Comparison of ENCODE assay signal across 15 cellular contexts in the genomic region with DNA sequence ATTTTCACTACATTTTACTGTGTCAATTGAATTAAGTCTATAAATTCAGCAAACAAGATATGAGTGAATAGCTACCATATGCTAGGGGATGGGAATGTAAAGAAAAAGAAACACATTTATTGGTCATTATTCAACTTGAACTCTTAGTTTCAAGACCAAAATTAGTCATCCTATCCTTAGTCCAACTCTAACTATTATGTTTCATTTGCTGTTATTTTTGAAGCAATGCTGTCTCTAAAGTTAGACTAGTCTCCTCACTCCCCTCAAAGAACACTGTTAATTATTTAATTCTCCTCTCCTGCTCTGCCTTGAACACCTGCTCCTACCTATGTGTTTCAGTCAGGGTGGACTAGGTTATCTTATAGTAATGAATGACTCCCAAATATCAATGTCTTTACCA.
DNase-seq lines count a peak whose midpoint lies in the region; ATAC-seq and TF ChIP-seq lines count a peak whose summit lies in the region.
"Had no signal": no experiment of that assay in that cellular context is flagged by ENCODE, and none has a peak within 500 bp of the region (broad histone marks: within the 10 kb centered on the region; RNA-seq: fewer than 3 reads in every experiment).

No MANE protein-coding gene starts in this region.

- peak overlapping the region; percentile 88; the same call in 1 of the 2 replicates for H3K27ac ChIP-seq in MM.1S (ENCODE audit: low read length)
- H3K27ac ChIP-seq: body of pancreas, psoas muscle had no signal

- no peaks in the 10 kb centered on the region for H4K20me1 ChIP-seq in MM.1S (ENCODE audit: insufficient read depth, low read length)

- H3K4me2 ChIP-seq in MM.1S (ENCODE audit: low read depth, low read length): peak overlapping the region; percentile 63

- H3K27me3 Mint-ChIP-seq in Calu3 (ENCODE audit: unreplicated experiment): no peaks in the 10 kb centered on the region
- H3K27me3 Mint-ChIP-seq: T-helper 17 cell had no signal

- no peaks in the 10 kb centered on the region for H3K36me3 Mint-ChIP-seq in Calu3 (ENCODE audit: insufficient read depth, unreplicated experiment)

- H3K79me2 ChIP-seq in MM.1S (ENCODE audit: low read length): no peaks in the 10 kb centered on the region

- H3K4me3 ChIP-seq in MM.1S (ENCODE audit: low read length) (no peak overlapping the region), BE2C (ENCODE audit: low read depth, low read length) (no peak overlapping the region)
- H3K4me3 ChIP-seq: body of pancreas, MG63, psoas muscle had no signal

- H3K27ac Mint-ChIP-seq in Calu3 (ENCODE audit: unreplicated experiment): no peak overlapping the region
- H3K27ac Mint-ChIP-seq: endodermal cell, T-helper 17 cell had no signal

- intact Hi-C loops in Calu3 (cut with micrococcal nuclease; ENCODE audit: unreplicated experiment): no loop called here

- BruUV-seq in Calu3 (replicated peaks; lab: Mats Ljungman, UMichigan): no TSS peak

- no peaks in the 10 kb centered on the region for H3K27me3 ChIP-seq in MM.1S (replicated peaks; ENCODE audit: insufficient read depth, low read length)
- no peaks in the 10 kb centered on the region for H3K27me3 ChIP-seq in BE2C
- H3K27me3 ChIP-seq: body of pancreas, MG63 had no signal

- H3K4me3 Mint-ChIP-seq in Calu3 (ENCODE audit: low read depth, unreplicated experiment): no peak overlapping the region
- H3K4me3 Mint-ChIP-seq: endodermal cell, T-helper 17 cell had no signal

- no peak for TF ChIP-seq CTCF in MM.1S (IDR thresholded peaks at IDR 0.05; ENCODE audit: low read length)
- no peak for TF ChIP-seq CTCF in Calu3 (IDR thresholded peaks at IDR 0.05; ENCODE audit: unreplicated experiment)
- TF ChIP-seq CTCF in BE2C (IDR thresholded peaks at IDR 0.05; ENCODE audit: low read depth, low read length): no peak

- DNase-seq in MM.1S (peak; percentile 53), Calu3 (no peak), SIG-M5 (lab: John Stamatoyannopoulos, UW) (no peak), BE2C (no peak)
- no peak for DNase-seq in activated effector memory CD4-positive, alpha-beta T cell treated with Interleukin-2 at 50 U/mL for 16 hours
- DNase-seq: activated CD4-positive, alpha-beta T cell treated with anti-CD3 and anti-CD28 coated beads, Interleukin-2, amount 50 U/mL, for 1 hour; endodermal cell; kidney; psoas muscle; T-helper 17 cell had no signal

- peaks cover 20% of the 10 kb centered on the region for H3K4me1 Mint-ChIP-seq in Calu3 (ENCODE audit: low read depth, unreplicated experiment)
- H3K4me1 Mint-ChIP-seq: T-helper 17 cell had no signal

- H3F3A ChIP-seq in MM.1S (ENCODE audit: insufficient read depth, low read length): peaks cover 58% of the 10 kb centered on the region

- no peak overlapping the region for H3K9ac ChIP-seq in MM.1S (ENCODE audit: low read length)

- H3K4me1 ChIP-seq in MM.1S (ENCODE audit: low read length): peaks cover 73% of the 10 kb centered on the region
- peaks cover 43% of the 10 kb centered on the region for H3K4me1 ChIP-seq in BE2C
- H3K4me1 ChIP-seq: body of pancreas, psoas muscle had no signal

- H3K9me3 Mint-ChIP-seq in Calu3 (ENCODE audit: low read depth, unreplicated experiment): no peaks in the 10 kb centered on the region

- H3K9me2 ChIP-seq in MM.1S (replicated peaks; ENCODE audit: insufficient read depth, low read length): no peaks in the 10 kb centered on the region

- H3K36me3 ChIP-seq in MM.1S (replicated peaks; ENCODE audit: insufficient read depth, low read length) (no peaks in the 10 kb centered on the region), BE2C (no peaks in the 10 kb centered on the region)
- H3K36me3 ChIP-seq: MG63 had no signal

- peak overlapping the region; percentile 29; the same call in 1 of the 2 replicates for H2AFZ ChIP-seq in MM.1S (ENCODE audit: low read length)

- CTCF ChIA-PET in Calu3 (lab: Charles Lee): no interaction called here

- H3K9me3 ChIP-seq in MM.1S (replicated peaks; ENCODE audit: insufficient read depth, low read length) (no peaks in the 10 kb centered on the region), BE2C (no peaks in the 10 kb centered on the region)
- H3K9me3 ChIP-seq: body of pancreas, MG63, psoas muscle had no signal

- ATAC-seq in GM18867 (IDR thresholded peaks at IDR 0.05; ENCODE audit: unreplicated experiment): peak; percentile 49
- ATAC-seq in GM21528 (IDR thresholded peaks at IDR 0.05; ENCODE audit: low FRiP score, unreplicated experiment): peak; percentile 65
- peak; percentile 37 for ATAC-seq in HG03060 (IDR thresholded peaks at IDR 0.05; ENCODE audit: low read depth, unreplicated experiment)
- ATAC-seq: body of pancreas, psoas muscle, T-helper 17 cell had no signal
